21 cellular contexts compared by ENCODE assay signal in genomic region chr2:75168186-75168585, GRCh38. TPM values are rescaled to one million over a fixed set of nuclear protein-coding genes. Genes with fewer than 3 reads are reported as not detected.
"Had no signal": no experiment of that assay in that cellular context is flagged by ENCODE, and none has a peak within 500 bp of the region (broad histone marks: within the 10 kb centered on the region; RNA-seq: fewer than 3 reads in every experiment).

No MANE protein-coding gene starts in this region.

- DNase-seq: KBM-7, MV-4-11, NCI-H1048, NCI-H1105, NCI-H1417, NCI-H1436 treated with DMSO at 0.1 percent for 48 hours, NCI-H1694, NCI-H187 treated with DMSO at 0.1 percent for 48 hours, NCI-H2029 treated with DMSO at 0.1 percent for 48 hours, NCI-H2171 treated with DMSO at 0.1 percent for 48 hours, NCI-H345, NCI-H446 treated with DMSO at 0.1 percent for 48 hours, NCI-H510A treated with DMSO at 0.1 percent for 48 hours, NCI-H526, RPMI8226, SHP77, T-helper 1 cell had no signal

RNA-seq across cellular contexts. Expression of gene TACR1, which starts 31.1 kb away (rescaled TPM):
- total RNA-seq: HT-29, LHCN-M2, MCF 10A, SK-MEL-5 had no signal
